ENCODE assay signal across 18 cellular contexts in the genomic region with DNA sequence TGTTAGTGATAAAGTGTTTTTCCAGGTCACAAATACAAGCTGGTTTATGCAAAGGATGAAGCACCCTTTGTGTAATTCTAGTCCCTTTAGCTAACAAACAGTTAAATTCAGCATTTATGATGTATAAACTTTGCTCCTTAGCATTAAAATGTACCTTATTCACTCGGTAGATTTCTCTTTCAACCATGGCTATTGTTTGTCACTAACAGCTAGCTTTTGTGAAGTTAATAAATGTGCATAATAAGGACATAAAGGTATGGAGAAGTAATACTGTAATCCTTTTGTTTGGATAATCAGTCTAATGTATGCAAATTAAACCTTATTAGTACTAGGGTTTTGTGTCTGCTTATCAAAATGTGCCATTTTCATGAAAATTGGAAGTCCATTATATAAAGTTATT. TPM values are rescaled to one million over a fixed set of nuclear protein-coding genes. Genes with fewer than 3 reads are reported as not detected.
DNase-seq lines count a peak whose midpoint lies in the region; ATAC-seq and TF ChIP-seq lines count a peak whose summit lies in the region.
"Had no signal": no experiment of that assay in that cellular context is flagged by ENCODE, and none has a peak within 500 bp of the region (broad histone marks: within the 10 kb centered on the region; RNA-seq: fewer than 3 reads in every experiment).

No MANE protein-coding gene starts in this region.

- no peaks in the 10 kb centered on the region for H3K9me3 ChIP-seq in CD8-positive, alpha-beta T cell (ENCODE audit: low read length)
- H3K9me3 ChIP-seq in HUES64 (ENCODE audit: insufficient read depth, low read depth, low read length) (no peaks in the 10 kb centered on the region), T-helper 17 cell (ENCODE audit: control insufficient read depth, low read length, poor library complexity, severe bottlenecking) (no peaks in the 10 kb centered on the region)
- H3K9me3 ChIP-seq: Caco-2, SK-N-SH had no signal

- TF ChIP-seq CTCF in CD8-positive, alpha-beta T cell (IDR thresholded peaks at IDR 0.05), result no peak
- TF ChIP-seq CTCF in nephron (IDR thresholded peaks at IDR 0.05; ENCODE audit: unreplicated experiment in 3 of 3) (no peak), foreskin keratinocyte (conservative IDR thresholded peaks at IDR 0.05) (no peak)

- no peak for ATAC-seq in CD8-positive, alpha-beta T cell
- ATAC-seq in T-helper 17 cell (no peak), GM19452 (IDR thresholded peaks at IDR 0.05; ENCODE audit: unreplicated experiment) (no peak), foreskin keratinocyte (no peak)
- ATAC-seq: HepG2, T-cell had no signal

- POLR2A ChIA-PET in CD8-positive, alpha-beta T cell (lab: Charles Lee), result no interaction called here

- no peak overlapping the region for H3K27ac ChIP-seq in CD8-positive, alpha-beta T cell (ENCODE audit: low read depth, low read length)
- H3K27ac ChIP-seq in HUES64 (ENCODE audit: low read depth, low read length) (peak overlapping the region; percentile 73; the same call in 1 of the 2 replicates), foreskin keratinocyte (no peak overlapping the region)

- peaks cover 7% of the 10 kb centered on the region for H3K4me1 ChIP-seq in CD8-positive, alpha-beta T cell (ENCODE audit: insufficient read depth, low read length)
- H3K4me1 ChIP-seq in HUES64 (ENCODE audit: insufficient read depth, low read length) (peaks cover 34% of the 10 kb centered on the region), foreskin keratinocyte (no peaks in the 10 kb centered on the region)
- H3K4me1 ChIP-seq: Caco-2 had no signal

- DNase-seq in CD8-positive, alpha-beta T cell, result no peak
- DNase-seq in T-helper 17 cell, result no peak
- DNase-seq in foreskin keratinocyte, result no peak
- no peak for DNase-seq in NCI-H1092 treated with DMSO at 0.1 percent for 48 hours (lab: John Stamatoyannopoulos, UW)
- no peak for DNase-seq in OCI-M1 (lab: John Stamatoyannopoulos, UW)
- DNase-seq: Caco-2, DMS153, GOT3, NCI-H1105, NCI-H187, NCI-H526 treated with DMSO at 0.1 percent for 48 hours, SK-N-SH, T-cell had no signal

- no peak overlapping the region for H3K27ac Mint-ChIP-seq in CD8-positive, alpha-beta T cell
- no peak overlapping the region for H3K27ac Mint-ChIP-seq in T-helper 17 cell
- H3K27ac Mint-ChIP-seq in nephron, result peak overlapping the region in 2 of 3 experiments; percentile 53 to 69
- H3K27ac Mint-ChIP-seq: T-cell had no signal

- no peaks in the 10 kb centered on the region for H3K27me3 ChIP-seq in CD8-positive, alpha-beta T cell (ENCODE audit: insufficient read depth, low read length)
- H3K27me3 ChIP-seq in HUES64 (ENCODE audit: insufficient read depth, low read length) (no peaks in the 10 kb centered on the region), foreskin keratinocyte (no peaks in the 10 kb centered on the region)

- peak overlapping the region; percentile 18 for H3K4me3 Mint-ChIP-seq in CD8-positive, alpha-beta T cell
- peak overlapping the region; percentile 12 for H3K4me3 Mint-ChIP-seq in T-helper 17 cell
- H3K4me3 Mint-ChIP-seq in nephron, result no peak overlapping the region
- H3K4me3 Mint-ChIP-seq: T-cell had no signal

- H3K4me3 ChIP-seq in CD8-positive, alpha-beta T cell (ENCODE audit: low read depth, low read length), result no peak overlapping the region
- H3K4me3 ChIP-seq in HUES64 (ENCODE audit: low read length), result no peak overlapping the region

- H3K9ac ChIP-seq in HUES64 (ENCODE audit: low read depth, low read length), result no peak overlapping the region
- H3K9ac ChIP-seq: SK-N-SH had no signal

- H3K27me3 Mint-ChIP-seq in CD8-positive, alpha-beta T cell (ENCODE audit: low read depth), result peaks cover 2% of the 10 kb centered on the region
- H3K27me3 Mint-ChIP-seq in T-helper 17 cell (no peaks in the 10 kb centered on the region), nephron (ENCODE audit: low read depth) (peaks cover 4% of the 10 kb centered on the region)

- no peaks in the 10 kb centered on the region for H3K9me3 Mint-ChIP-seq in CD8-positive, alpha-beta T cell
- H3K9me3 Mint-ChIP-seq in nephron, result peaks cover 6% of the 10 kb centered on the region
- H3K9me3 Mint-ChIP-seq: T-cell had no signal

- CTCF ChIA-PET in CD8-positive, alpha-beta T cell (lab: Charles Lee), result interaction anchor here (1.3 kb wide), 1 partner anchor 30 kb away, joined by 5 read pairs; no protein-coding TSS in a partner anchor

- H3K36me3 ChIP-seq in CD8-positive, alpha-beta T cell (ENCODE audit: insufficient read depth, low read length), result no peaks in the 10 kb centered on the region
- H3K36me3 ChIP-seq in HUES64 (ENCODE audit: insufficient read depth, low read length), result no peaks in the 10 kb centered on the region

- H3K4me1 Mint-ChIP-seq in CD8-positive, alpha-beta T cell (ENCODE audit: low read depth), result peaks cover 12% of the 10 kb centered on the region
- H3K4me1 Mint-ChIP-seq in T-helper 17 cell (peaks cover 4% of the 10 kb centered on the region), nephron (peaks cover 23% of the 10 kb centered on the region)

- intact Hi-C loops in CD8-positive, alpha-beta T cell (cut with DNase I, micrococcal nuclease), result no loop called here

- no peaks in the 10 kb centered on the region for H3K36me3 Mint-ChIP-seq in CD8-positive, alpha-beta T cell
- H3K36me3 Mint-ChIP-seq in T-helper 17 cell (ENCODE audit: low read depth) (no peaks in the 10 kb centered on the region), nephron (ENCODE audit: low read depth) (no peaks in the 10 kb centered on the region)
- H3K36me3 Mint-ChIP-seq: T-cell had no signal

- WGBS in HUES64, result no CpG with 5 or more reads among the region's 1 CpG

RNA-seq across cellular contexts. Expression of gene ARX, which starts 34.2 kb away (rescaled TPM):
- total RNA-seq in CD8-positive, alpha-beta T cell, result not detected
- polyA plus RNA-seq in HUES64 (2013, experiment 1 of 2), result not detected
- polyA plus RNA-seq in HUES64 (2013, experiment 2 of 2), result not detected
- total RNA-seq in T-helper 17 cell (not detected), foreskin keratinocyte (not detected in 2 replicates)
- polyA plus RNA-seq in foreskin keratinocyte, result not detected in 2 replicates
- total RNA-seq: HepG2, MCF 10A, T-cell had no signal
- polyA plus RNA-seq: HepG2, SK-N-SH had no signal

Comparison
In these comparisons a context has a peak if more than half of its experiments do, and no peak if none do; other contexts are left out.
1. H3K27ac Mint-ChIP-seq: peak in nephron (2 of 3); none in CD8-positive, alpha-beta T cell (single experiment) and T-helper 17 cell (single experiment).
2. H3K4me3 Mint-ChIP-seq: peak in CD8-positive, alpha-beta T cell (single experiment) and T-helper 17 cell (single experiment); none in nephron (0 of 3).